Comparison of ENCODE assay signal across 1 cellular context in the genomic region with DNA sequence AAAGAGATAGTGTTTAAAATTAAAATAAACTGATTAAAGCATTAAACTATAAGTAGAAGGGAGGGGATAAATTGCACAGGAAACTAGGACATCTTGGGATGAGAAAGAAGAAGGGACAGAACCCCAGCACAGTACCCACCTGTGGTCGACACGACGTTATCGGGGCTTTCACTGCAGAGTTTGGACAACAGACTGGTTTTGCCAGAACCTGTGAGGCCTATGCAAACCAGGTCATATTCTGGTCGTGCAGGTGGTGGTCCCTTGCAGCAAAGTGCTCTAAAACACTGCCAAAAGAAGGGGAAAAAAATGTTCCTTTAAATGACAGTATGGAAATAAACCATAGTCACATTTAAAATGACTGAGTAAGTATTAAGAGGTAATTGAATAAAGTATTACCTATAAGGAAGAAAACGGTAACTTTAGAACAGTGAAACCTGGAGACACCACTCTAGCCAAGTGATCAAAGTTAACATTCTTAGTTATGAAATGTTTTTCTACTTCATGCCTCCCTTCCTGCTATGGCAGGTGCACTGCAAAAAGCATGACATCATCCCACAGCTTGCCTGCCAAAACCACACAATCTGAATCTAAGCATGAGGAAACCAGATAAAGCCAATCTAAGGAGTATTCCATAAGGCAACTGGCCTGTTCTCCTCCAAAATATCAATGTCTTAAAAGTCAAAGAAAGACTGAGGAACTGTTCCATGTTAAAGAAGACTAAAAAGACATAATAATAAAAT.
TF ChIP-seq lines count a peak whose summit lies in the region.

No MANE protein-coding gene starts in this region.

TF ChIP-seq in K562, 482 proteins besides CTCF, POLR2A, EP300 and RAD21 (continued from another document):
- no peak for TF ChIP-seq MXD1 (CRISPR knock-in tag; IDR thresholded peaks at IDR 0.05; ENCODE audit: borderline replicate concordance, poor library complexity, severe bottlenecking)
- no peak for TF ChIP-seq SNIP1 (IDR thresholded peaks at IDR 0.05; ENCODE audit: low read depth)
- TF ChIP-seq U2AF1 (optimal IDR thresholded peaks at IDR 0.05; ENCODE audit: low read depth, low read length) = no peak
- TF ChIP-seq ATF3 (IDR thresholded peaks at IDR 0.05) = peak; percentile 78
- no peak for TF ChIP-seq ATF3 (CRISPR knock-in tag; conservative IDR thresholded peaks at IDR 0.05)
- TF ChIP-seq KDM1A (IDR thresholded peaks at IDR 0.05) = 0 out of 4 replicates have a peak, but pooled peaks of 1 of the 2 experiments have one; percentile 21
- 0 out of 2 replicates have a peak, but pooled peaks have one; percentile 21 for TF ChIP-seq CBFA2T3 (IDR thresholded peaks at IDR 0.05)
- TF ChIP-seq EP400 (IDR thresholded peaks at IDR 0.05) = no peak
- TF ChIP-seq ZNF511 (CRISPR knock-in tag; IDR thresholded peaks at IDR 0.05) = no peak
